In genomic region chr17:49576121-49576905, GRCh38 we compare ENCODE assay signal across 8 cellular contexts. TPM values are rescaled to one million over a fixed set of nuclear protein-coding genes. Genes with fewer than 3 reads are reported as not detected.
DNase-seq lines count a peak whose midpoint lies in the region; ATAC-seq and TF ChIP-seq lines count a peak whose summit lies in the region.

No MANE protein-coding gene starts in this region.

- H3K4me1 ChIP-seq in OCI-LY7 (ENCODE audit: insufficient read depth, low read length, poor library complexity, severe bottlenecking) (peaks cover 10% of the 10 kb centered on the region), duodenal mucosa (ENCODE audit: control insufficient read depth in 1 of 2, insufficient read depth in 2 of 2, low read length in 2 of 2) (peaks cover 5 to 13% of the 10 kb centered on the region in 2 donors), urinary bladder (ENCODE audit: insufficient read depth) (no peaks in the 10 kb centered on the region)

- H3K9me3 ChIP-seq in OCI-LY7 (ENCODE audit: low read length): no peaks in the 10 kb centered on the region
- H3K9me3 ChIP-seq in duodenal mucosa (ENCODE audit: control insufficient read depth in 1 of 2, low read length in 2 of 2): no peaks in the 10 kb centered on the region

- POLR2A ChIA-PET in OCI-LY7 (lab: Charles Lee): no interaction called here

- H3K27ac ChIP-seq in OCI-LY7 (ENCODE audit: low read depth, low read length, poor library complexity, severe bottlenecking): no peak overlapping the region
- no peak overlapping the region for H3K27ac ChIP-seq in duodenal mucosa (ENCODE audit: low read depth, low read length)
- peak overlapping the region; percentile 66 for H3K27ac ChIP-seq in urinary bladder (ENCODE audit: low read depth)

- peaks cover 47% of the 10 kb centered on the region in 2 donors for H3K27me3 ChIP-seq in duodenal mucosa (ENCODE audit: control insufficient read depth in 1 of 2, insufficient read depth in 2 of 2, low read length in 2 of 2)

- no peak overlapping the region for H2AFZ ChIP-seq in OCI-LY7 (ENCODE audit: low read length)

- CTCF ChIA-PET in OCI-LY7 (lab: Charles Lee; ENCODE audit: unreplicated experiment): no interaction called here

- no peaks in the 10 kb centered on the region for H4K20me1 ChIP-seq in OCI-LY7 (ENCODE audit: insufficient read depth, low read length)

- intact Hi-C loops in OCI-LY7 (cut with micrococcal nuclease; ENCODE audit: unreplicated experiment): no loop called here

- H3K9ac ChIP-seq in duodenal mucosa (ENCODE audit: low read depth in 1 of 2, low read length in 2 of 2): peak overlapping the region in 1 of 2 donors; percentile 12

- no TSS peak for BruUV-seq in OCI-LY7 (replicated peaks; lab: Mats Ljungman, UMichigan)

- DNase-seq in NCI-H524 (lab: John Stamatoyannopoulos, UW): peak; percentile 29 to 56
- no peak for DNase-seq in NCI-H524 treated with DMSO at 0.1 percent for 48 hours (lab: John Stamatoyannopoulos, UW)
- DNase-seq in OCI-LY7 (ENCODE audit: low spot score): no peak
- DNase-seq in lung microvascular endothelial cell (ENCODE audit: low read depth in 2 of 2): peak; percentile 52 to 65
- DNase-seq in stimulated activated CD4-positive, alpha-beta T cell treated with anti-CD3 and anti-CD28 coated beads, Interleukin-2, amount 100 ng/mL, for 24 hours: no peak

- ATAC-seq in GM18873 (IDR thresholded peaks at IDR 0.05; ENCODE audit: low FRiP score, unreplicated experiment): no peak

- no peaks in the 10 kb centered on the region for H3K36me3 ChIP-seq in OCI-LY7 (ENCODE audit: insufficient read depth, low read length)
- no peaks in the 10 kb centered on the region for H3K36me3 ChIP-seq in duodenal mucosa (ENCODE audit: control insufficient read depth in 1 of 2, insufficient read depth in 2 of 2, low read length in 2 of 2)
- no peaks in the 10 kb centered on the region for H3K36me3 ChIP-seq in urinary bladder (ENCODE audit: insufficient read depth)

- H3K4me2 ChIP-seq in OCI-LY7 (ENCODE audit: low read length): peak overlapping the region; percentile 43; the same call in 1 of the 2 replicates

- TF ChIP-seq CTCF in OCI-LY7 (conservative IDR thresholded peaks at IDR 0.05; ENCODE audit: low read length): no peak

- H3K4me3 ChIP-seq in OCI-LY7 (ENCODE audit: low read depth, low read length, poor library complexity, severe bottlenecking) (peak overlapping the region; percentile 14), duodenal mucosa (ENCODE audit: low read depth in 1 of 2, low read length in 2 of 2) (peak overlapping the region; percentile 65 to 70), urinary bladder (ENCODE audit: low read depth, low read length) (peak overlapping the region; percentile 62)

- H3K9me2 ChIP-seq in OCI-LY7 (ENCODE audit: insufficient read depth, low read length): no peaks in the 10 kb centered on the region

- no peaks in the 10 kb centered on the region for H3K79me2 ChIP-seq in OCI-LY7 (ENCODE audit: insufficient read depth, low read depth, low read length)

- under 1% methylated on average over 62 of the region's 62 CpGs for WGBS in urinary bladder

RNA-seq across cellular contexts. Expression of gene NXPH3, which starts 0.6 kb away (rescaled TPM):
- not detected in 2 replicates for total RNA-seq in OCI-LY7 (2014; rRNA removed; shearing (Covaris generic))
- total RNA-seq in OCI-LY7 (2022) (not detected in 2 replicates), lung microvascular endothelial cell (1.1 and 3.0 TPM in 2 replicates), urinary bladder (1.6 TPM)
- 26.4 TPM for polyA plus RNA-seq in urinary bladder

Comparison
In these comparisons a context has a peak if more than half of its experiments do, and no peak if none do; other contexts are left out.
1. DNase-seq: peak in NCI-H524 (2 of 2) and lung microvascular endothelial cell (2 of 2); none in NCI-H524 treated with DMSO at 0.1 percent for 48 hours (single experiment), OCI-LY7 (single experiment) and stimulated activated CD4-positive, alpha-beta T cell treated with anti-CD3 and anti-CD28 coated beads, Interleukin-2, amount 100 ng/mL, for 24 hours (0 of 2).
2. H3K4me3 ChIP-seq: peak in every context shown above with its lines; median percentile 68 in duodenal mucosa; 62 in urinary bladder; 14 in OCI-LY7.